In the genomic region with DNA sequence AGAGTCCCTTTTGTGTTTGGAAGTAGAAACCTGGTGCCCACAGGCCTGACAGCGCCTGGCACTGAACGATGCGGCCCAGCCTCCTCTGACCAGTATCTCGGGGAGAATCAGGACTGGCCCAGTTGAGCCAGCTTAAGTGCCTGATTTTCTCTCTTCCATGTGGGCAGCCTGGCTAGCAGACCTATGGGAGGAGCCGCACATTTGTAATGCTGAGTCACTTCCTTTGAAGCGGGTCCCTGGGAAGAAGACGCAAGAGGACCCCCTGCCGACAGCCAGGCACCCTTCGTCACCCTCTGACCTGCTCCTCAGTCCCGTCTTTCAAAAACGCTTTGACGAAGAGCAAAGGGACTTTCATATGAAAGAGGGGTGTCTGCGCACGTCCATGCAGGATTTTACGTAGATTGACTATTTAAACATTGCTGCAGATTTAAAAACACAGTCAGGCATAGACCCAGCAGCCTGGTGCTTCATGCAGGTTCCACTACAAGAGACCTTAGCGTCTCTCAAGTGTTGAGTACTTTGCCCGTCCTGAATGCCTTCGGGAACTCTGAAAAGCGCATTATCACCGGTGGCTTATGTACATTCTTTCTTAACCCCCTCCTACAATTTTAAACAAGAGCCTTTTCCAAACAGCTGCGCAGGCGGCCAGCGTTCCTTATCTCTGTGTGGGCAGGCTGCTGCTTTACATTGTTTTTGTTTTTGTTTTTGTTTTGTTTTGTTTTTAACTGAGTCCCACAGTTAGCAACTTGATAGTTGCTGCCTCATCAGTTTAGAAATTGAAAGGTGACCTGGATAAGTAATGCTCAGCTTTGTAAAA, we compare ENCODE assay signal across 8 cellular contexts. TPM values are rescaled to one million over a fixed set of nuclear protein-coding genes. Genes with fewer than 3 reads are reported as not detected.
DNase-seq lines count a peak whose midpoint lies in the region; ATAC-seq and TF ChIP-seq lines count a peak whose summit lies in the region.

No MANE protein-coding gene starts in this region.

- peak overlapping the region; percentile 5 for H3K27ac Mint-ChIP-seq in MCF 10A (ENCODE audit: low read depth, unreplicated experiment)

- TF ChIP-seq POLR2A in testis (IDR thresholded peaks at IDR 0.05): no peak

- H3K9me3 Mint-ChIP-seq in MCF 10A (ENCODE audit: unreplicated experiment): no peaks in the 10 kb centered on the region

- H3K27me3 Mint-ChIP-seq in MCF 10A (ENCODE audit: insufficient read depth, unreplicated experiment): no peaks in the 10 kb centered on the region

- in situ Hi-C loops in mammary epithelial cell (cut with MboI; ENCODE audit: low sequenced_read_pairs in 2 of 2): no loop called here

- H3K9ac ChIP-seq in mammary epithelial cell (ENCODE audit: insufficient read depth, low read length): no peak overlapping the region
- peak overlapping the region; percentile 41 to 51 for H3K9ac ChIP-seq in liver (ENCODE audit: low read depth in 1 of 2, low read length in 2 of 2)

- dilution Hi-C loops in mammary epithelial cell (cut with HindIII; ENCODE audit: low sequenced_read_pairs): no loop called here

- DNase-seq in MCF 10A (ENCODE audit: unreplicated experiment) (peak; percentile 84), mammary epithelial cell (no peak), SJSA1 (ENCODE audit: low read depth in 1 of 2, low spot score in 2 of 2) (peak; percentile 92), choroid plexus epithelial cell (ENCODE audit: low read depth) (peak; percentile 94), testis (peak; percentile 39)

- TF ChIP-seq CTCF in MCF 10A (IDR thresholded peaks at IDR 0.05; ENCODE audit: unreplicated experiment) (no peak), mammary epithelial cell (conservative IDR thresholded peaks at IDR 0.05 in 1 of 2, IDR thresholded peaks at IDR 0.05 in 1 of 2; ENCODE audit: extremely low read depth in 1 of 2, insufficient read depth in 1 of 2, low read depth in 1 of 2, low read length in 2 of 2) (no peak), choroid plexus epithelial cell (conservative IDR thresholded peaks at IDR 0.05; ENCODE audit: low read depth, low read length) (peak; percentile 12), liver (IDR thresholded peaks at IDR 0.05; ENCODE audit: low read depth, low read length, missing input control) (no peak), testis (IDR thresholded peaks at IDR 0.05) (no peak)

- H3K79me2 ChIP-seq in mammary epithelial cell (ENCODE audit: insufficient read depth, low read length): peaks cover 92% of the 10 kb centered on the region

- H3K36me3 Mint-ChIP-seq in MCF 10A (ENCODE audit: insufficient read depth, unreplicated experiment): peaks cover 38% of the 10 kb centered on the region

- intact Hi-C loops in MCF 10A (cut with micrococcal nuclease): no loop called here
- intact Hi-C loops in mammary epithelial cell (cut with micrococcal nuclease): no loop called here
- intact Hi-C loops in testis (cut with DNase I; ENCODE audit: low total_unique reads): no loop called here

- H3K9me3 ChIP-seq in mammary epithelial cell (replicated peaks; ENCODE audit: insufficient read depth, low read length): no peaks in the 10 kb centered on the region
- no peaks in the 10 kb centered on the region for H3K9me3 ChIP-seq in SJSA1 (replicated peaks)
- H3K9me3 ChIP-seq in liver (ENCODE audit: control insufficient read depth in 4 of 4, low read length in 3 of 4): no peaks in the 10 kb centered on the region
- no peaks in the 10 kb centered on the region for H3K9me3 ChIP-seq in testis

- no peak overlapping the region for H2AFZ ChIP-seq in mammary epithelial cell (ENCODE audit: low read depth, low read length)

- H3K4me1 ChIP-seq in mammary epithelial cell (ENCODE audit: insufficient read depth, low read length) (peaks cover 8% of the 10 kb centered on the region), SJSA1 (replicated peaks) (peaks cover 31% of the 10 kb centered on the region), liver (ENCODE audit: control insufficient read depth in 4 of 4, insufficient read depth in 4 of 4, low read length in 3 of 4) (peaks cover 9 to 15% (median 15%) of the 10 kb centered on the region in 4 donors), testis (peaks cover 28% of the 10 kb centered on the region)

- 84% methylated on average over 22 of the region's 23 CpGs for WGBS in mammary epithelial cell (ENCODE audit: low coverage, missing lambda C conversion rate)
- WGBS in liver: 43% methylated on average over 23 of the region's 23 CpGs
- WGBS in testis, 2 donors: 34 to 41% methylated on average over 23 of the region's 23 CpGs

- ATAC-seq in GM18909 (IDR thresholded peaks at IDR 0.05; ENCODE audit: poor library complexity, unreplicated experiment) (no peak), GM21576 (IDR thresholded peaks at IDR 0.05; ENCODE audit: unreplicated experiment) (no peak)

- H4K20me1 ChIP-seq in mammary epithelial cell (ENCODE audit: insufficient read depth, low read length): no peaks in the 10 kb centered on the region

- BruUV-seq in MCF 10A (replicated peaks; lab: Mats Ljungman, UMichigan): no TSS peak
- no TSS peak for BruUV-seq in mammary epithelial cell (replicated peaks; lab: Mats Ljungman, UMichigan)

- H3K27ac ChIP-seq in mammary epithelial cell (ENCODE audit: insufficient read depth, low read depth, low read length) (no peak overlapping the region), SJSA1 (peak overlapping the region; percentile 89), liver (ENCODE audit: low read depth in 1 of 2, low read length in 2 of 2) (peak overlapping the region; percentile 58 to 79), testis (peak overlapping the region; percentile 71 to 72)

- no peak overlapping the region for H3K4me2 ChIP-seq in mammary epithelial cell (ENCODE audit: insufficient read depth, low read depth, low read length)

- CTCF ChIA-PET in MCF 10A (lab: Yijun Ruan, JAX) (no interaction called here), mammary epithelial cell (lab: Charles Lee; ENCODE audit: low non-redundant PET) (no interaction called here)

- POLR2A ChIA-PET in MCF 10A (lab: Yijun Ruan, JAX): no interaction called here

- H3K4me1 Mint-ChIP-seq in MCF 10A (ENCODE audit: insufficient read depth, unreplicated experiment): no peaks in the 10 kb centered on the region

- H3K27me3 ChIP-seq in mammary epithelial cell (ENCODE audit: insufficient read depth, low read length) (no peaks in the 10 kb centered on the region), SJSA1 (replicated peaks) (no peaks in the 10 kb centered on the region), liver (ENCODE audit: control insufficient read depth in 4 of 4, insufficient read depth in 4 of 4, low read length in 3 of 4) (no peaks in the 10 kb centered on the region), testis (no peaks in the 10 kb centered on the region)

- TF ChIP-seq RAD21 in liver (IDR thresholded peaks at IDR 0.05): no peak

- H3K36me3 ChIP-seq in mammary epithelial cell (ENCODE audit: insufficient read depth, low read length) (peaks cover 3% of the 10 kb centered on the region), SJSA1 (peaks cover 26% of the 10 kb centered on the region), liver (ENCODE audit: control insufficient read depth in 4 of 4, insufficient read depth in 3 of 4, low read depth in 1 of 4, low read length in 3 of 4) (peaks cover 0 to 10% (median 3%) of the 10 kb centered on the region in 4 donors), testis (ENCODE audit: low read depth, missing control alignments) (no peaks in the 10 kb centered on the region)

- H3K4me3 ChIP-seq in mammary epithelial cell (replicated peaks in 1 of 3; ENCODE audit: insufficient read depth in 1 of 3, low read depth in 2 of 3, low read length in 3 of 3): no peak overlapping the region
- H3K4me3 ChIP-seq in SJSA1: peak overlapping the region; percentile 11
- peak overlapping the region; percentile 33 for H3K4me3 ChIP-seq in choroid plexus epithelial cell (ENCODE audit: low read depth, low read length)
- peak overlapping the region in 1 of 3 donors; percentile 14 for H3K4me3 ChIP-seq in liver (ENCODE audit: low read depth in 1 of 3, low read length in 3 of 3)
- no peak overlapping the region for H3K4me3 ChIP-seq in testis

- H3K4me3 Mint-ChIP-seq in MCF 10A (ENCODE audit: unreplicated experiment): no peak overlapping the region

TF ChIP-seq in liver, 16 proteins besides CTCF, POLR2A, EP300 and RAD21 (continues in another document):
- TF ChIP-seq FOXA1 (IDR thresholded peaks at IDR 0.05): no peak
- TF ChIP-seq, protein P1, sequence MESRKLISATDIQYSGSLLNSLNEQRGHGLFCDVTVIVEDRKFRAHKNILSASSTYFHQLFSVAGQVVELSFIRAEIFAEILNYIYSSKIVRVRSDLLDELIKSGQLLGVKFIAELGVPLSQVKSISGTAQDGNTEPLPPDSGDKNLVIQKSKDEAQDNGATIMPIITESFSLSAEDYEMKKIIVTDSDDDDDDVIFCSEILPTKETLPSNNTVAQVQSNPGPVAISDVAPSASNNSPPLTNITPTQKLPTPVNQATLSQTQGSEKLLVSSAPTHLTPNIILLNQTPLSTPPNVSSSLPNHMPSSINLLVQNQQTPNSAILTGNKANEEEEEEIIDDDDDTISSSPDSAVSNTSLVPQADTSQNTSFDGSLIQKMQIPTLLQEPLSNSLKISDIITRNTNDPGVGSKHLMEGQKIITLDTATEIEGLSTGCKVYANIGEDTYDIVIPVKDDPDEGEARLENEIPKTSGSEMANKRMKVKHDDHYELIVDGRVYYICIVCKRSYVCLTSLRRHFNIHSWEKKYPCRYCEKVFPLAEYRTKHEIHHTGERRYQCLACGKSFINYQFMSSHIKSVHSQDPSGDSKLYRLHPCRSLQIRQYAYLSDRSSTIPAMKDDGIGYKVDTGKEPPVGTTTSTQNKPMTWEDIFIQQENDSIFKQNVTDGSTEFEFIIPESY (IDR thresholded peaks at IDR 0.05): no peak
- TF ChIP-seq, protein P2, sequence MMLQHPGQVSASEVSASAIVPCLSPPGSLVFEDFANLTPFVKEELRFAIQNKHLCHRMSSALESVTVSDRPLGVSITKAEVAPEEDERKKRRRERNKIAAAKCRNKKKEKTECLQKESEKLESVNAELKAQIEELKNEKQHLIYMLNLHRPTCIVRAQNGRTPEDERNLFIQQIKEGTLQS (IDR thresholded peaks at IDR 0.05): no peak
- no peak for TF ChIP-seq YY1 (IDR thresholded peaks at IDR 0.05)
- TF ChIP-seq TAF1 (conservative IDR thresholded peaks at IDR 0.05): no peak
- TF ChIP-seq FOXA2 (IDR thresholded peaks at IDR 0.05): no peak
- TF ChIP-seq JUND (IDR thresholded peaks at IDR 0.05): no peak

RNA-seq across cellular contexts. Expression of a gene that starts 36.5 kb away (rescaled TPM):
- total RNA-seq in MCF 10A (2022) (26.5 and 35.0 TPM in 2 replicates), mammary epithelial cell (10 to 100 TPM; 35.5 to 41.5 TPM), liver (10 to 100 TPM; 14.5 to 16.0 TPM), testis (10 to 100 TPM; 47.6 to 59.1 TPM)
- polyA plus RNA-seq in mammary epithelial cell (14.3 TPM), liver (10 to 100 TPM; 10.2 to 14.0 TPM), testis (ENCODE audit: insufficient read depth, low read depth, low replicate concordance) (30.0 TPM)
- 3.3 TPM for polyA minus RNA-seq in mammary epithelial cell
- total RNA-seq in SJSA1 (2014; rRNA removed; shearing (Covaris generic)): 37.7 and 38.2 TPM in 2 replicates

RNA-seq across cellular contexts. Expression of a gene that starts 56.8 kb away (rescaled TPM):
- 37.7 and 43.8 TPM in 2 replicates for total RNA-seq in MCF 10A (2022)
- total RNA-seq in mammary epithelial cell: 10 to 100 TPM; 32.7 to 48.2 TPM
- polyA plus RNA-seq in mammary epithelial cell: 10.2 TPM
- polyA minus RNA-seq in mammary epithelial cell: 46.5 TPM
- total RNA-seq in SJSA1 (2014; rRNA removed; shearing (Covaris generic)): 10.2 and 17.4 TPM in 2 replicates
- total RNA-seq in liver: 1 to 10 TPM; 7.5 to 8.5 TPM
- polyA plus RNA-seq in liver: 1 to 10 TPM; 1.2 to 1.3 TPM
- total RNA-seq in testis: 10 to 100 TPM; 56.7 to 65.2 TPM
- polyA plus RNA-seq in testis (ENCODE audit: insufficient read depth, low read depth, low replicate concordance): 21.9 TPM

Comparison
In these comparisons a context has a peak if more than half of its experiments do, and no peak if none do; other contexts are left out.
1. H3K4me3 ChIP-seq: peak in SJSA1 (single experiment) and choroid plexus epithelial cell (single experiment); none in mammary epithelial cell (0 of 3) and testis (0 of 2).